8 cellular contexts compared by ENCODE assay signal in the genomic region with DNA sequence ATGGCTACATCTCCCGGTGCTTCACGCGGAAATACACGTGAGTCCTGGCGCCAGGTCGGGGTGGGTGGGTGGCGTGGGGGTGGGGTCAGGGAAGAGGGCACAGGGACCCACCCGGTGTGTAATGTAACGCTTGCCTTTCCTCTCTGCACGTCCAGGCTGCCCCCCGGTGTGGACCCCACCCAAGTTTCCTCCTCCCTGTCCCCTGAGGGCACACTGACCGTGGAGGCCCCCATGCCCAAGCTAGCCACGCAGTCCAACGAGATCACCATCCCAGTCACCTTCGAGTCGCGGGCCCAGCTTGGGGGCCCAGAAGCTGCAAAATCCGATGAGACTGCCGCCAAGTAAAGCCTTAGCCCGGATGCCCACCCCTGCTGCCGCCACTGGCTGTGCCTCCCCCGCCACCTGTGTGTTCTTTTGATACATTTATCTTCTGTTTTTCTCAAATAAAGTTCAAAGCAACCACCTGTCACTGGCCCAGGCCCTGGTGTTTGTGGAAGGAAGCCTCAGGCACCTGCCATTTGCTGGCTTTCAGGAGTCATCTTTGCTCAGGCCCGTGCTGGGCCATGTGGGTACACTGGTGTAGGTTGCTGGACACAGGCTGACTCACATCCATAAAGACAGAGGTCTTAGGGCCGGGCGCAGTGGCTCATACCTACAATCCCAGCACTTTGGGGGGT. TPM values are rescaled to one million over a fixed set of nuclear protein-coding genes. Genes with fewer than 3 reads are reported as not detected.
DNase-seq lines count a peak whose midpoint lies in the region; TF ChIP-seq lines count a peak whose summit lies in the region.

No MANE protein-coding gene starts in this region.

- no peak overlapping the region for H3K9ac ChIP-seq in parathyroid adenoma

- peaks cover 27% of the 10 kb centered on the region for H3K36me3 ChIP-seq in SJSA1
- H3K36me3 ChIP-seq in esophagus muscularis mucosa: peaks cover 0 to 16% (median 7%) of the 10 kb centered on the region in 4 donors
- no peaks in the 10 kb centered on the region for H3K36me3 ChIP-seq in parathyroid adenoma (ENCODE audit: control insufficient read depth, insufficient read depth, low read length)

- TF ChIP-seq EP300 in esophagus muscularis mucosa (IDR thresholded peaks at IDR 0.05): no peak

- 22% methylated on average over 12 of the region's 25 CpGs for WGBS in esophagus muscularis mucosa

- no peak overlapping the region for H2AFZ ChIP-seq in parathyroid adenoma

- no peak for TF ChIP-seq POLR2A in esophagus muscularis mucosa (IDR thresholded peaks at IDR 0.05; ENCODE audit: low read depth)

- intact Hi-C loops in esophagus muscularis mucosa (cut with DNase I): no loop called here

- TF ChIP-seq CTCF in esophagus muscularis mucosa (IDR thresholded peaks at IDR 0.05) (no peak), parathyroid adenoma (IDR thresholded peaks at IDR 0.05) (no peak)

- H3K27me3 ChIP-seq in SJSA1 (replicated peaks) (no peaks in the 10 kb centered on the region), esophagus muscularis mucosa (no peaks in the 10 kb centered on the region), parathyroid adenoma (ENCODE audit: control insufficient read depth, insufficient read depth, low read length) (no peaks in the 10 kb centered on the region)

- no peaks in the 10 kb centered on the region for H3K9me3 ChIP-seq in SJSA1 (replicated peaks)
- no peaks in the 10 kb centered on the region for H3K9me3 ChIP-seq in esophagus muscularis mucosa
- no peaks in the 10 kb centered on the region for H3K9me3 ChIP-seq in parathyroid adenoma (ENCODE audit: control insufficient read depth, low read length)

- H3K79me2 ChIP-seq in parathyroid adenoma: no peaks in the 10 kb centered on the region

- DNase-seq in NCI-H748 (lab: John Stamatoyannopoulos, UW; ENCODE audit: unreplicated experiment): peak; percentile 30
- DNase-seq in NCI-H748 treated with DMSO at 0.1 percent for 48 hours (lab: John Stamatoyannopoulos, UW): no peak
- no peak for DNase-seq in SJSA1 (ENCODE audit: low read depth in 1 of 2, low spot score in 2 of 2)
- DNase-seq in esophagus muscularis mucosa (ENCODE audit: extremely low spot score): no peak
- no peak for DNase-seq in mesenteric fat pad (ENCODE audit: low spot score)
- no peak for DNase-seq in NCI-H128 (lab: John Stamatoyannopoulos, UW; ENCODE audit: unreplicated experiment)
- no peak for DNase-seq in GOT3 (lab: John Stamatoyannopoulos, UW)

- peak overlapping the region; percentile 76 for H3K4me3 ChIP-seq in SJSA1
- peak overlapping the region; percentile 71 to 96 (median 93) for H3K4me3 ChIP-seq in esophagus muscularis mucosa
- H3K4me3 ChIP-seq in parathyroid adenoma (ENCODE audit: low read depth, low read length): peak overlapping the region; percentile 91

- peaks cover 21% of the 10 kb centered on the region for H3K4me1 ChIP-seq in SJSA1 (replicated peaks)
- H3K4me1 ChIP-seq in esophagus muscularis mucosa: peaks cover 45 to 60% (median 53%) of the 10 kb centered on the region in 4 donors
- peaks cover 11% of the 10 kb centered on the region for H3K4me1 ChIP-seq in parathyroid adenoma

- H3K4me2 ChIP-seq in parathyroid adenoma (ENCODE audit: low read length): peak overlapping the region; percentile 84

- peak overlapping the region; percentile 57; the same call in 1 of the 2 replicates for H3K27ac ChIP-seq in SJSA1
- H3K27ac ChIP-seq in esophagus muscularis mucosa (replicated peaks in 1 of 4): peak overlapping the region; percentile 93 to 100 (median 99)
- H3K27ac ChIP-seq in parathyroid adenoma: peak overlapping the region; percentile 89

RNA-seq across cellular contexts. Expression of a gene that starts 1.5 kb away (rescaled TPM):
- 119 and 221 TPM in 2 replicates for total RNA-seq in SJSA1 (2014; rRNA removed; shearing (Covaris generic))
- 1,000 to 10,000 TPM in 3 of 4 donors, 100 to 1,000 TPM in 1; 927 to 2,513 (median 1,694) TPM for total RNA-seq in esophagus muscularis mucosa
- 813 TPM for total RNA-seq in mesenteric fat pad

RNA-seq across cellular contexts. Expression of a gene that starts 54.8 kb away (rescaled TPM):
- total RNA-seq in SJSA1 (2014; rRNA removed; shearing (Covaris generic)): 67.0 and 76.1 TPM in 2 replicates
- 10 to 100 TPM; 55.7 to 91.6 (median 73.7) TPM for total RNA-seq in esophagus muscularis mucosa
- 297 TPM for total RNA-seq in mesenteric fat pad
